Comparison of ENCODE assay signal across 10 cellular contexts in genomic region chr2:217360781-217361485, GRCh38.
A peak's percentile ranks its signal among the peaks of the same experiment; 100 is the strongest.
DNase-seq lines count a peak whose midpoint lies in the region; ATAC-seq and TF ChIP-seq lines count a peak whose summit lies in the region.
"Had no signal": no experiment of that assay in that cellular context is flagged by ENCODE, and none has a peak within 500 bp of the region (broad histone marks: within the 10 kb centered on the region; RNA-seq: fewer than 3 reads in every experiment).

No MANE protein-coding gene starts in this region.

- H3K36me3 ChIP-seq in heart left ventricle (no peaks in the 10 kb centered on the region), spleen (no peaks in the 10 kb centered on the region)

- 10 to 18% (median 17%) methylated on average over 4 of the region's 4 CpGs for WGBS in heart left ventricle, 4 donors
- 12 to 20% (median 17%) methylated on average over 4 of the region's 4 CpGs for WGBS in spleen, 5 donors

- H3K27me3 ChIP-seq in heart left ventricle (no peaks in the 10 kb centered on the region), spleen (replicated peaks in 1 of 7) (no peaks in the 10 kb centered on the region)

- H3K9me3 ChIP-seq in heart left ventricle, result no peaks in the 10 kb centered on the region
- no peaks in the 10 kb centered on the region for H3K9me3 ChIP-seq in spleen

- peak overlapping the region in 11 of 12 donors; percentile 7 to 81 (median 62) for H3K27ac ChIP-seq in heart left ventricle
- peak overlapping the region; percentile 51 to 82 (median 72) for H3K27ac ChIP-seq in spleen

- no peak overlapping the region for H3K4me3 ChIP-seq in heart left ventricle
- H3K4me3 ChIP-seq in spleen, result no peak overlapping the region
- H3K4me3 ChIP-seq: GM12878, skin epidermis had no signal

- peak; percentile 90 for DNase-seq in HCEC 1CT
- DNase-seq in heart left ventricle, result peak in 2 of 5 donors; percentile 26 to 44
- no peak for DNase-seq in spleen
- DNase-seq in putamen (ENCODE audit: low spot score), result no peak
- DNase-seq in NCI-H1092 treated with DMSO at 0.1 percent for 48 hours (lab: John Stamatoyannopoulos, UW), result no peak
- DNase-seq in activated naive CD4-positive, alpha-beta T cell treated with anti-CD3 and anti-CD28 coated beads, Interleukin-2, amount 50 U/mL, for 16 hours, result no peak
- no peak for DNase-seq in stimulated activated CD4-positive, alpha-beta T cell treated with anti-CD3 and anti-CD28 coated beads, Interleukin-15, amount 100 ng/mL, for 24 hours

- ATAC-seq in SK-N-SH treated with all-trans-retinoic acid at 6 μM for 48 hours (peak; percentile 82), heart left ventricle (peak; percentile 56 to 78 (median 71))
- ATAC-seq: GM12878 had no signal

- intact Hi-C loops in heart left ventricle (cut with DNase I), result no loop called here
- intact Hi-C loops in spleen (cut with DNase I; ENCODE audit: low total_unique reads), result no loop called here

- H3K4me1 ChIP-seq in heart left ventricle (peaks cover 0 to 40% (median 30%) of the 10 kb centered on the region in 12 donors), spleen (peaks cover 0 to 44% (median 25%) of the 10 kb centered on the region in 6 donors)

- no peak for TF ChIP-seq POLR2A in heart left ventricle (IDR thresholded peaks at IDR 0.05)
- no peak for TF ChIP-seq POLR2A in spleen (IDR thresholded peaks at IDR 0.05)

- TF ChIP-seq CTCF in heart left ventricle (IDR thresholded peaks at IDR 0.05) (no peak), spleen (IDR thresholded peaks at IDR 0.05 in 8 of 11, conservative IDR thresholded peaks at IDR 0.05 in 3 of 11) (peak in 4 of 11 experiments; percentile 21 to 46 (median 40))

TF ChIP-seq in SK-N-SH treated with all-trans-retinoic acid at 6 μM for 48 hours, 23 proteins besides CTCF, POLR2A, EP300 and RAD21:
- TF ChIP-seq ISL1 (CRISPR knock-in tag; IDR thresholded peaks at IDR 0.05), result peak; percentile 56
- no peak for TF ChIP-seq CSRNP3 (CRISPR knock-in tag; IDR thresholded peaks at IDR 0.05)
- TF ChIP-seq ZC3H10 (CRISPR knock-in tag; IDR thresholded peaks at IDR 0.05), result no peak
- peak; percentile 64; the same call in 1 of the 2 replicates for TF ChIP-seq SNAI2 (CRISPR knock-in tag; IDR thresholded peaks at IDR 0.05)
- TF ChIP-seq RARB (CRISPR knock-in tag; IDR thresholded peaks at IDR 0.05), result no peak
- TF ChIP-seq ARNTL (CRISPR knock-in tag; IDR thresholded peaks at IDR 0.05; ENCODE audit: borderline replicate concordance, low read depth), result no peak
- no peak for TF ChIP-seq ZNF8 (CRISPR knock-in tag; IDR thresholded peaks at IDR 0.05)
